ENCODE assay signal across 17 cellular contexts in the genomic region with DNA sequence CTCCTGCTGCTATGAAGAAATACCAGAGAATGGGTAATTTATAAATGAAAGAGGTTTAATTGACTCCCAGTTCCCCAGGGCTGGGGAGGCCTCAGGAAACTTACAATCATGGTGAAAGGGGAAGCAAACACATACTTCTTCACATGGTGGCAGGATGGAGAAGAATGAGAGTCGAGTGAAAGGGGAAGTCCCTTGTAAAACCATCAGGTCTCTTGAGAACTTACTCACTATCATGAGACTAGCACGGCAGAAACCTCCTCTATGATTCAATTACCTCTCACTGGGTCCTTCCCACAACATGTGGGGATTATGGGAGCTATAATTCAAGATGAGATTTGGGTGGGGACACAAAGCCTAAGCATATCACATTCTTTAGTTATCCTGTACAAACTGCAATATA.
"Had no signal": no experiment of that assay in that cellular context is flagged by ENCODE, and none has a peak within 500 bp of the region (broad histone marks: within the 10 kb centered on the region; RNA-seq: fewer than 3 reads in every experiment).

No MANE protein-coding gene starts in this region.

- H3K36me3 Mint-ChIP-seq: activated naive CD4-positive, alpha-beta T cell treated with anti-CD3 and anti-CD28 coated beads, Interleukin-2, amount 50 U/mL, for 72 hours; naive thymus-derived CD4-positive, alpha-beta T cell; neural progenitor cell had no signal

- H3K27ac Mint-ChIP-seq: activated naive CD4-positive, alpha-beta T cell treated with anti-CD3 and anti-CD28 coated beads, Interleukin-2, amount 50 U/mL, for 72 hours; activated T-cell treated with anti-CD3 and anti-CD28 coated beads, Interleukin-2, amount 50 U/mL, for 72 hours; dendritic cell treated with granulocyte-macrophage colony-stimulating factor and Interleukin-4, amounts not matched to agents 40 ng/mL and 50 ng/mL, for 4 days; naive thymus-derived CD4-positive, alpha-beta T cell; neural progenitor cell; progenitor cell of endocrine pancreas had no signal

- H3K27me3 Mint-ChIP-seq: dendritic cell treated with granulocyte-macrophage colony-stimulating factor and Interleukin-4, amounts not matched to agents 40 ng/mL and 50 ng/mL, for 4 days; progenitor cell of endocrine pancreas had no signal

- DNase-seq: activated CD4-positive, alpha-beta T cell treated with anti-CD3 and anti-CD28 coated beads, Interleukin-2, amount 50 U/mL, for 4 hours; activated CD4-positive, CD25-positive, alpha-beta regulatory T cell treated with anti-CD3 and anti-CD28 coated beads, Interleukin-2, amount 50 U/mL, for 72 hours; activated gamma-delta T cell treated with Interleukin-2 at 50 U/mL for 16 hours; activated T-cell treated with anti-CD3 and anti-CD28 coated beads, Interleukin-2, amount 50 U/mL, for 72 hours; adrenal gland; effector memory CD4-positive, alpha-beta T cell; gastrocnemius medialis; heart left ventricle; mesendoderm; naive thymus-derived CD4-positive, alpha-beta T cell; stimulated activated CD8-positive, alpha-beta memory T cell treated with anti-CD3 and anti-CD28 coated beads, Interleukin-4, amount 100 ng/mL, for 48 hours; stimulated activated naive CD4-positive, alpha-beta T cell treated with Interleukin-2 at 50 U/mL for 16 hours; thyroid gland had no signal

- H3K4me1 Mint-ChIP-seq: naive thymus-derived CD4-positive, alpha-beta T cell; neural progenitor cell had no signal

- H3K4me3 Mint-ChIP-seq: activated T-cell treated with anti-CD3 and anti-CD28 coated beads, Interleukin-2, amount 50 U/mL, for 72 hours; dendritic cell treated with granulocyte-macrophage colony-stimulating factor and Interleukin-4, amounts not matched to agents 40 ng/mL and 50 ng/mL, for 4 days; naive thymus-derived CD4-positive, alpha-beta T cell; neural progenitor cell had no signal
